Comparison of ENCODE assay signal across 9 cellular contexts in the genomic region with DNA sequence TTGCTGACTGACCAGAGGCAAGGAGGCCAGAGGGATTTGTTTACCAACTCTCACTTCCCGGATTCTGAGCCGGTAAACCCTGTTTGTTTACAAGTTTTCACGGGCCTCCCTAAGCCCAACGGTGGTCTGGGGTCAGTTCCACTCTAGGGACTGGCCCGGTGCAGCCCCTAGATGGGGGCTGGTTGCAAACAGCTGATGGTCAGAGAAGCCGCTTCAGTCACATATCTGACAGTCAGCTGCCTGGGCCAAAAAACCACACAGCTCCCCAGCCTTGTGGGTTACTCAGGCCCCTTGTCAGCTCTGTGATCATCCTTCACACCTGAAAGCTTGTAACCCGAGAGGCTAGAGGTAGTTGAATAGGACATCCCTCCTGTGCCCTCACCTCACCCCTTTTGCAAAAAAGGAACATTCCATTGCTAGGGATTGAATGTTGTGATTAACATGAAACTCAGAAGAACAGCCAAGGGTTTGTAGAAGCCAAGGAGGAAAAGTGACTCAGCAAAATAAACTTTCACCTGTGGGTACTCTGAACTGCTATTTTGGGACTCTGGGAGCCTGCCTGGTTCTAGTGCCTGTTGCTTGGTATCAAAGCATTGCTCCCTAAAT. TPM values are rescaled to one million over a fixed set of nuclear protein-coding genes. Genes with fewer than 3 reads are reported as not detected.
DNase-seq lines count a peak whose midpoint lies in the region; ATAC-seq and TF ChIP-seq lines count a peak whose summit lies in the region.
"Had no signal": no experiment of that assay in that cellular context is flagged by ENCODE, and none has a peak within 500 bp of the region (broad histone marks: within the 10 kb centered on the region; RNA-seq: fewer than 3 reads in every experiment).

No MANE protein-coding gene starts in this region.

- H4K20me1 ChIP-seq in osteoblast (ENCODE audit: insufficient read depth, low read length) = no peaks in the 10 kb centered on the region

- no peaks in the 10 kb centered on the region for H3K4me1 ChIP-seq in osteoblast (ENCODE audit: insufficient read depth, low read length)

- no peak overlapping the region for H3K4me2 ChIP-seq in osteoblast (ENCODE audit: insufficient read depth, low read length)

- H3K9me3 ChIP-seq in osteoblast (ENCODE audit: low read depth, low read length) = no peaks in the 10 kb centered on the region

- H3K27me3 ChIP-seq in osteoblast (ENCODE audit: insufficient read depth, low read length) = no peaks in the 10 kb centered on the region

- H2AFZ ChIP-seq in osteoblast (ENCODE audit: low read length) = no peak overlapping the region

- ATAC-seq in GM18498 (IDR thresholded peaks at IDR 0.05; ENCODE audit: unreplicated experiment) = peak; percentile 31
- no peak for ATAC-seq in GM21723 (IDR thresholded peaks at IDR 0.05; ENCODE audit: unreplicated experiment)
- ATAC-seq: activated T-cell treated with anti-CD3 and anti-CD28 coated beads, Interleukin-2, amount 50 U/mL, for 4 hours had no signal

- peak; percentile 8 for DNase-seq in NCI-H510A (lab: John Stamatoyannopoulos, UW)
- DNase-seq in fibroblast of gingiva (ENCODE audit: low read depth) = peak; percentile 26
- DNase-seq in osteoblast (ENCODE audit: insufficient read length, low spot score, missing footprints) = peak; percentile 76
- no peak for DNase-seq in NCI-H446 (lab: John Stamatoyannopoulos, UW)
- DNase-seq in hypothalamus (lab: John Stamatoyannopoulos, UW) = no peak
- no peak for DNase-seq in NCI-H187 treated with DMSO at 0.1 percent for 48 hours (lab: John Stamatoyannopoulos, UW)
- DNase-seq: activated T-cell treated with anti-CD3 and anti-CD28 coated beads, Interleukin-2, amount 50 U/mL, for 4 hours had no signal

- H3K4me3 ChIP-seq in osteoblast (ENCODE audit: insufficient read depth, low read length) = no peak overlapping the region

- no peaks in the 10 kb centered on the region for H3K79me2 ChIP-seq in osteoblast (ENCODE audit: insufficient read depth, low read length)

- no peaks in the 10 kb centered on the region for H3K36me3 ChIP-seq in osteoblast (ENCODE audit: insufficient read depth, low read length)

- H3K27ac ChIP-seq in osteoblast (ENCODE audit: low read depth, low read length) = no peak overlapping the region

- no peak for TF ChIP-seq CTCF in osteoblast (IDR thresholded peaks at IDR 0.05; ENCODE audit: extremely low read depth, low read depth, low read length)

RNA-seq across cellular contexts. Expression of gene SAR1B, which starts 40.4 kb away (rescaled TPM):
- total RNA-seq in osteoblast = 46.0 and 46.3 TPM in 2 replicates

RNA-seq across cellular contexts. Expression of gene SEC24A, which starts 56.3 kb away (rescaled TPM):
- total RNA-seq in osteoblast = 30.0 and 30.6 TPM in 2 replicates

Comparison
In these comparisons a context has a peak if more than half of its experiments do, and no peak if none do; other contexts are left out.
1. DNase-seq: peak in NCI-H510A (single experiment), fibroblast of gingiva (single experiment) and osteoblast (single experiment); none in NCI-H446 (0 of 2), hypothalamus (0 of 51) and NCI-H187 treated with DMSO at 0.1 percent for 48 hours (single experiment).